In the genomic region with DNA sequence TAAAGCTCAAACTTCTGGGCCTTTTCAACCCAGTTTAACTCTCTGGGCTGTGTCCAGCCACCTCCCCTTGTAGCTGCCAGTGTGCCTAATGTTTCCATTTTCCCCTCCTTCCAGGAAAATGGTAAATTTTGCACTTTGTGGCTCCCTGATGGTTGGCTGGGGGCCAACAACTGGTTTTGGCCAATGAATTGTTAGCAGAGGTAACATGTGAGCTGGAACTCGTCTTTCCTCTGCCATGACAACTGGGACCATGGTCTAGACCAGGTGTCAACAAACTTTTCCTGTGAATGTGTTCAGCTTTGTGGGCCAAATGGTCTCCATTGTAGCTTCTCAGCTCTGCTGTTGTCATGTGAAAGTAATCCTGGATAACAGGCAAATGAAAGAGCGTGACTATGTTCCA, we compare ENCODE assay signal across 20 cellular contexts.
DNase-seq lines count a peak whose midpoint lies in the region; ATAC-seq, FAIRE-seq and TF ChIP-seq lines count a peak whose summit lies in the region.
"Had no signal": no experiment of that assay in that cellular context is flagged by ENCODE, and none has a peak within 500 bp of the region (broad histone marks: within the 10 kb centered on the region; RNA-seq: fewer than 3 reads in every experiment).

No MANE protein-coding gene starts in this region.

- H3K4me2 ChIP-seq in K562 (ENCODE audit: insufficient read depth, low read length) (no peak overlapping the region), trophoblast cell (ENCODE audit: low read length) (no peak overlapping the region)
- H3K4me2 ChIP-seq: A549; BLaER1 treated with 17β-estradiol and CSF1 and Interleukin-3, amounts not matched to agents 10 nM and 100 nM had no signal

- TF ChIP-seq RAD21 in Ishikawa (IDR thresholded peaks at IDR 0.05; ENCODE audit: low read depth), result no peak
- TF ChIP-seq RAD21 in K562 (CRISPR knock-in tag; conservative IDR thresholded peaks at IDR 0.05 in 1 of 2, IDR thresholded peaks at IDR 0.05 in 1 of 2), result no peak

- 3% methylated on average over 2 of the region's 2 CpGs for WGBS in K562 (ENCODE audit: insufficient coverage, low coverage, missing lambda C conversion rate)
- no CpG with 5 or more reads among the region's 2 CpGs for WGBS in trophoblast cell (ENCODE audit: extremely low coverage, insufficient coverage, insufficient read length)

- H4K91ac ChIP-seq in trophoblast cell (ENCODE audit: low read depth, low read length), result no peak overlapping the region

- in situ Hi-C loops in K562 (cut with MboI), result no loop called here

- H2BK12ac ChIP-seq in trophoblast cell (ENCODE audit: low read length), result no peak overlapping the region

- no peaks in the 10 kb centered on the region for H3K9me1 ChIP-seq in K562 (ENCODE audit: control insufficient read depth, insufficient read depth, low read length)

- 0 out of 2 replicates have a peak, but pooled peaks cover 2% of the 10 kb centered on the region for H4K20me1 ChIP-seq in K562 (replicated peaks; ENCODE audit: control insufficient read depth, insufficient read depth, low read length)
- H4K20me1 ChIP-seq: BLaER1 treated with 17β-estradiol and CSF1 and Interleukin-3, amounts not matched to agents 10 nM and 100 nM had no signal

- no peak overlapping the region for H2BK120ac ChIP-seq in trophoblast cell (ENCODE audit: insufficient read depth, low read length, poor library complexity)

- no peak overlapping the region for H4K12ac ChIP-seq in trophoblast cell (ENCODE audit: low read depth, low read length)

- H3K9ac ChIP-seq in K562 (ENCODE audit: insufficient read depth in 1 of 2, low read depth in 2 of 2, low read length in 2 of 2) (no peak overlapping the region), trophoblast cell (ENCODE audit: low read length) (no peak overlapping the region)
- H3K9ac ChIP-seq: BLaER1 treated with 17β-estradiol and CSF1 and Interleukin-3, amounts not matched to agents 10 nM and 100 nM had no signal

- intact Hi-C loops in K562 (cut with micrococcal nuclease), result no loop called here

- DNase-seq in K562 (ENCODE audit: extremely low read depth in 1 of 4, low spot score in 3 of 4), result no peak
- DNase-seq in trophoblast cell, result no peak
- no peak for DNase-seq in GM12892 (ENCODE audit: insufficient read length)
- DNase-seq: AML-193; Calu3; CD4-positive, alpha-beta T cell; CD8-positive, alpha-beta T cell; DMS79 treated with DMSO at 0.1 percent for 48 hours; GF-D8 had no signal

- POLR2A ChIA-PET in K562 (lab: Yijun Ruan, JAX), result interaction anchor here (1.1 to 1.2 kb wide), 2 partner anchors 10 to 85 kb away, joined by 3 read pairs; no protein-coding TSS in a partner anchor

- no peak overlapping the region for H3K4ac ChIP-seq in trophoblast cell (ENCODE audit: low read depth, low read length)

- H3K9me3 ChIP-seq in K562 (replicated peaks; ENCODE audit: control insufficient read depth, insufficient read depth, low read depth, low read length) (0 out of 2 replicates have a peak, but pooled peaks cover 3% of the 10 kb centered on the region), trophoblast cell (ENCODE audit: insufficient read depth, low read depth, low read length) (no peaks in the 10 kb centered on the region)
- H3K9me3 ChIP-seq: A549 had no signal

- ATAC-seq in K562, result no peak
- no peak for ATAC-seq in GM18873 (IDR thresholded peaks at IDR 0.05; ENCODE audit: low FRiP score, unreplicated experiment)
- ATAC-seq: A549; CD8-positive, alpha-beta T cell had no signal

- no peak for TF ChIP-seq CTCF in K562 (IDR thresholded peaks at IDR 0.05 in 2 of 3, conservative IDR thresholded peaks at IDR 0.05 in 1 of 3; ENCODE audit: insufficient read depth in 2 of 3, low read depth in 1 of 3, low read length in 3 of 3)

- no peak overlapping the region for H3K18ac ChIP-seq in trophoblast cell (ENCODE audit: low read length)

- H2BK5ac ChIP-seq in trophoblast cell (ENCODE audit: low read depth, low read length, poor library complexity), result no peak overlapping the region

- H2AK5ac ChIP-seq in trophoblast cell (ENCODE audit: low read length), result no peak overlapping the region

- H3K27ac ChIP-seq in K562 (ENCODE audit: extremely low read depth, low read depth, low read length), result no peak overlapping the region
- H3K27ac ChIP-seq in trophoblast cell (ENCODE audit: low read depth, low read length), result no peak overlapping the region
- H3K27ac ChIP-seq: 22Rv1; A549; BLaER1 treated with 17β-estradiol and CSF1 and Interleukin-3, amounts not matched to agents 10 nM and 100 nM; C4-2B had no signal

- no peak for TF ChIP-seq POLR2A in K562 (conservative IDR thresholded peaks at IDR 0.05)
- no peak for TF ChIP-seq POLR2A in GM12892 (IDR thresholded peaks at IDR 0.05; ENCODE audit: low read depth, low read length)

- no peak overlapping the region for H4K8ac ChIP-seq in trophoblast cell (ENCODE audit: low read depth, low read length)

- FAIRE-seq in K562 (lab: Jason Lieb, UNC), result no peak
- FAIRE-seq in GM12892 (lab: Jason Lieb, UNC), result no peak
- FAIRE-seq: A549, D721Med, G401.6, GM12891, GM18507, GM19239 had no signal

- H3K27me3 ChIP-seq in K562 (ENCODE audit: control insufficient read depth in 2 of 2, insufficient read depth in 2 of 2, low read length in 2 of 2) (peaks cover 10 to 27% of the 10 kb centered on the region in 2 experiments), trophoblast cell (ENCODE audit: insufficient read depth, low read length) (no peaks in the 10 kb centered on the region)
- H3K27me3 ChIP-seq: BLaER1 treated with 17β-estradiol and CSF1 and Interleukin-3, amounts not matched to agents 10 nM and 100 nM had no signal

- no peak overlapping the region for H3K23ac ChIP-seq in trophoblast cell (ENCODE audit: low read length)

- H3K4me3 ChIP-seq in K562 (no peak overlapping the region), trophoblast cell (ENCODE audit: low read depth, low read length) (no peak overlapping the region)
- H3K4me3 ChIP-seq: A549; BLaER1 treated with 17β-estradiol and CSF1 and Interleukin-3, amounts not matched to agents 10 nM and 100 nM had no signal

- H3K79me1 ChIP-seq in trophoblast cell (ENCODE audit: low read length), result peaks cover 7% of the 10 kb centered on the region

- CTCF ChIA-PET in K562 (lab: Yijun Ruan, JAX; ENCODE audit: low intra/inter-chr PET ratio), result no interaction called here

- no peaks in the 10 kb centered on the region for H3K4me1 ChIP-seq in K562 (replicated peaks in 1 of 2; ENCODE audit: control insufficient read depth in 2 of 2, insufficient read depth in 2 of 2, low read length in 2 of 2)
- H3K4me1 ChIP-seq in trophoblast cell (ENCODE audit: control insufficient read depth in 1 of 2, insufficient read depth in 2 of 2, low read length in 2 of 2), result peaks cover 6 to 14% of the 10 kb centered on the region in 2 experiments

- H3K79me2 ChIP-seq in K562 (ENCODE audit: control insufficient read depth, insufficient read depth, low read length), result no peaks in the 10 kb centered on the region
- H3K79me2 ChIP-seq in trophoblast cell (ENCODE audit: control insufficient read depth, insufficient read depth, low read length, poor library complexity), result no peaks in the 10 kb centered on the region

- TF ChIP-seq EP300 in Ishikawa (IDR thresholded peaks at IDR 0.05; ENCODE audit: borderline replicate concordance), result no peak
- no peak for TF ChIP-seq EP300 in K562 (IDR thresholded peaks at IDR 0.05; ENCODE audit: low read length)

- H3K36me3 ChIP-seq in K562 (ENCODE audit: control insufficient read depth, insufficient read depth, low read length) (no peaks in the 10 kb centered on the region), trophoblast cell (ENCODE audit: control insufficient read depth in 1 of 2, insufficient read depth in 2 of 2, low read length in 2 of 2) (no peaks in the 10 kb centered on the region)
- H3K36me3 ChIP-seq: BLaER1 treated with 17β-estradiol and CSF1 and Interleukin-3, amounts not matched to agents 10 nM and 100 nM had no signal

- H3K14ac ChIP-seq in trophoblast cell (ENCODE audit: low read length), result peak overlapping the region; percentile 25

- no TSS peak for BruUV-seq in K562 (replicated peaks; lab: Mats Ljungman, UMichigan)

- no peak overlapping the region for H2AFZ ChIP-seq in K562 (ENCODE audit: low read depth, low read length)
- H2AFZ ChIP-seq in trophoblast cell (ENCODE audit: insufficient read depth, low read length, poor library complexity), result no peak overlapping the region

TF ChIP-seq in Ishikawa, 13 proteins besides CTCF, POLR2A, EP300 and RAD21:
- TF ChIP-seq NFIC (IDR thresholded peaks at IDR 0.05), result peak; percentile 25; the same call in 1 of the 2 replicates
- no peak for TF ChIP-seq USF1 (IDR thresholded peaks at IDR 0.05)
- no peak for TF ChIP-seq CREB1 (IDR thresholded peaks at IDR 0.05; ENCODE audit: low read depth)
- no peak for TF ChIP-seq YY1 (IDR thresholded peaks at IDR 0.05; ENCODE audit: low read depth)

TF ChIP-seq in K562, 482 proteins besides CTCF, POLR2A, EP300 and RAD21:
- TF ChIP-seq NFIC (IDR thresholded peaks at IDR 0.05), result peak; percentile 62
- no peak for TF ChIP-seq HOXB6 (CRISPR knock-in tag; IDR thresholded peaks at IDR 0.05; ENCODE audit: borderline replicate concordance)
- TF ChIP-seq BRD9 (IDR thresholded peaks at IDR 0.05; ENCODE audit: low read depth, partially characterized antibody), result no peak
- TF ChIP-seq MEF2A (IDR thresholded peaks at IDR 0.05; ENCODE audit: control insufficient read depth, low read depth, low read length), result no peak
- no peak for TF ChIP-seq ZNF121 (CRISPR knock-in tag; conservative IDR thresholded peaks at IDR 0.05)
